9 cellular contexts compared by ENCODE assay signal in genomic region chr13:96994030-96994848, GRCh38. TPM values are rescaled to one million over a fixed set of nuclear protein-coding genes. Genes with fewer than 3 reads are reported as not detected.
DNase-seq lines count a peak whose midpoint lies in the region; ATAC-seq and TF ChIP-seq lines count a peak whose summit lies in the region.
"Had no signal": no experiment of that assay in that cellular context is flagged by ENCODE, and none has a peak within 500 bp of the region (broad histone marks: within the 10 kb centered on the region; RNA-seq: fewer than 3 reads in every experiment).

Gene OXGR1, minus strand, starts transcription at chr13:96994476. Its CDS starts 6,717 bp downstream, at chr13:96987759.

- H3K4me1 ChIP-seq in endodermal cell (ENCODE audit: control insufficient read depth, insufficient read depth, low read length) (peaks cover 9% of the 10 kb centered on the region), mucosa of descending colon (ENCODE audit: low read depth) (peaks cover 16% of the 10 kb centered on the region), uterus (peaks cover 0 to 7% of the 10 kb centered on the region in 2 donors)

- no peak for TF ChIP-seq POLR2A in uterus (IDR thresholded peaks at IDR 0.05)

- H3K36me3 ChIP-seq in endodermal cell (ENCODE audit: control insufficient read depth, insufficient read depth, low read length) (no peaks in the 10 kb centered on the region), mucosa of descending colon (ENCODE audit: low read depth) (no peaks in the 10 kb centered on the region), uterus (no peaks in the 10 kb centered on the region)

- H3K9ac ChIP-seq in endodermal cell (ENCODE audit: extremely low read depth, low read length, poor library complexity, severe bottlenecking): no peak within 1 kb of the TSS

- H3K27me3 ChIP-seq in endodermal cell (ENCODE audit: control insufficient read depth, insufficient read depth, low read length, poor library complexity, severe bottlenecking) (peaks cover 64% of the 10 kb centered on the region), uterus (peaks cover 0 to 9% of the 10 kb centered on the region in 2 donors)

- intact Hi-C loops in mucosa of descending colon (cut with DNase I, micrococcal nuclease) (no loop called here), uterus (cut with DNase I; ENCODE audit: low total_unique reads) (no loop called here)

- 5 to 9% methylated on average over 10 to 52 of the region's 52 CpGs for WGBS in endodermal cell (ENCODE audit: insufficient coverage in 1 of 2, insufficient read length in 1 of 2), 2 experiments

- H3K9me3 Mint-ChIP-seq in endodermal cell: peaks cover 4% of the 10 kb centered on the region
- no peaks in the 10 kb centered on the region for H3K9me3 Mint-ChIP-seq in T-helper 2 cell treated with Interferon-gamma antibody and Interleukin-4, amounts not matched to agents 5 μg/mL and 100 μg/mL, for 36 hours

- ATAC-seq in mucosa of descending colon: peak; percentile 62

- H3K27ac Mint-ChIP-seq in endodermal cell: no peak within 1 kb of the TSS
- H3K27ac Mint-ChIP-seq in T-helper 2 cell treated with Interferon-gamma antibody and Interleukin-4, amounts not matched to agents 5 μg/mL and 100 μg/mL, for 36 hours: no peak within 1 kb of the TSS

- H3K36me3 Mint-ChIP-seq in endodermal cell (ENCODE audit: low read depth): no peaks in the 10 kb centered on the region
- H3K36me3 Mint-ChIP-seq in T-helper 2 cell treated with Interferon-gamma antibody and Interleukin-4, amounts not matched to agents 5 μg/mL and 100 μg/mL, for 36 hours (ENCODE audit: low read depth): no peaks in the 10 kb centered on the region

- no peak within 1 kb of the TSS for H3K27ac ChIP-seq in endodermal cell (ENCODE audit: low read depth, low read length)
- H3K27ac ChIP-seq in uterus: peak within 1 kb of the TSS in 1 of 2 donors; percentile 41

- TF ChIP-seq CTCF in endodermal cell (conservative IDR thresholded peaks at IDR 0.05) (peak; percentile 15), mucosa of descending colon (IDR thresholded peaks at IDR 0.05) (no peak), uterus (IDR thresholded peaks at IDR 0.05) (peak in 1 of 4 experiments; percentile 14)

- H3K9me3 ChIP-seq in endodermal cell (ENCODE audit: control insufficient read depth, low read length) (no peaks in the 10 kb centered on the region), mucosa of descending colon (no peaks in the 10 kb centered on the region), uterus (no peaks in the 10 kb centered on the region)

- DNase-seq in activated gamma-delta T cell (lab: John Stamatoyannopoulos, UW) (peak; percentile 5), activated gamma-delta T cell treated with Interleukin-2 at 50 U/mL for 16 hours (no peak), endodermal cell (peak; percentile 74), mucosa of descending colon (peak; percentile 20 to 54 (median 54)), uterus (no peak), NCI-H1105 (lab: John Stamatoyannopoulos, UW) (no peak), NCI-H69 (lab: John Stamatoyannopoulos, UW) (no peak)
- no peak for DNase-seq in T-helper 2 cell treated with Interferon-gamma antibody and Interleukin-4, amounts not matched to agents 5 μg/mL and 100 μg/mL, for 36 hours (ENCODE audit: low spot score)
- DNase-seq: T-helper 9 cell had no signal

- H3K4me3 ChIP-seq in endodermal cell (ENCODE audit: low read length): peak within 1 kb of the TSS; percentile 70
- H3K4me3 ChIP-seq in mucosa of descending colon: peak within 1 kb of the TSS; percentile 10
- H3K4me3 ChIP-seq in uterus: peak within 1 kb of the TSS; percentile 33 to 37

- peak within 1 kb of the TSS; percentile 56 for H3K4me3 Mint-ChIP-seq in endodermal cell
- no peak within 1 kb of the TSS for H3K4me3 Mint-ChIP-seq in T-helper 2 cell treated with Interferon-gamma antibody and Interleukin-4, amounts not matched to agents 5 μg/mL and 100 μg/mL, for 36 hours

- peaks cover 88% of the 10 kb centered on the region for H3K27me3 Mint-ChIP-seq in endodermal cell (ENCODE audit: insufficient read depth)
- peaks cover 28% of the 10 kb centered on the region for H3K27me3 Mint-ChIP-seq in T-helper 2 cell treated with Interferon-gamma antibody and Interleukin-4, amounts not matched to agents 5 μg/mL and 100 μg/mL, for 36 hours (ENCODE audit: low read depth)

- peaks cover 41% of the 10 kb centered on the region for H3K4me1 Mint-ChIP-seq in endodermal cell
- H3K4me1 Mint-ChIP-seq in T-helper 2 cell treated with Interferon-gamma antibody and Interleukin-4, amounts not matched to agents 5 μg/mL and 100 μg/mL, for 36 hours (ENCODE audit: low read depth): peaks cover 2% of the 10 kb centered on the region

RNA-seq across cellular contexts. Expression of gene OXGR1, which starts in this region (rescaled TPM):
- 1 to 10 TPM; 1.4 to 1.6 TPM for total RNA-seq in endodermal cell
- polyA plus RNA-seq in endodermal cell (2013, experiment 1 of 2): 0.75 TPM
- polyA plus RNA-seq in endodermal cell (2013, experiment 2 of 2): 1.7 TPM
- 1 to 10 TPM in 2 of 3 donors, under 1 TPM in 1; 0.54 to 3.1 (median 2.0) TPM for total RNA-seq in mucosa of descending colon
- total RNA-seq in uterus: under 1 TPM in 2 of 4 donors, not detected in 2; 0.62 to 0.91 TPM

Comparison
In these comparisons a context has a peak if more than half of its experiments do, and no peak if none do; other contexts are left out.
1. DNase-seq: peak in activated gamma-delta T cell (single experiment), endodermal cell (single experiment) and mucosa of descending colon (3 of 3); none in activated gamma-delta T cell treated with Interleukin-2 at 50 U/mL for 16 hours (single experiment), uterus (0 of 2), T-helper 2 cell treated with Interferon-gamma antibody and Interleukin-4, amounts not matched to agents 5 μg/mL and 100 μg/mL, for 36 hours (single experiment), NCI-H1105 (single experiment) and NCI-H69 (single experiment).
2. H3K4me3 ChIP-seq: peak in every context shown above with its lines; median percentile 70 in endodermal cell; 35 in uterus; 10 in mucosa of descending colon.